ENCODE assay signal across 1 cellular context in the genomic region with DNA sequence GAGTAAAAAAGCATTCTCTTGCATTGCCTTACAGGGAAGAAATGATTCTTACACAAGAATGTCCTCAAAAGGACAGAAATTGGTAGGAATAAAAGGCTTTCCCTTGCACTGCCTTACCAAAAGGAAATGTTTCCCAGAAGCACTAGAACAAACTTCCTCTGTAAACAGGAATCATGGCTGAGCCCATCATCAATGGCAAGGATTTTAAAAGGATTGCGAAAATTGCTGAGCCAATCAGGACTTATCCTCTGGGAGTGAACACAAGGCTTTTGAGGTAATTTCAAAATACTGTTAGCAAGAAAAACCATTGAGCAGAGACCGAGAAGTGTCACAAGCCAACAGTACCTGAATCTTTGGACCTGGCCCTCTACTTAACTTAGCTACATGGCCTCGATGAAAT.
A peak's percentile ranks its signal among the peaks of the same experiment; 100 is the strongest.
TF ChIP-seq lines count a peak whose summit lies in the region.

No MANE protein-coding gene starts in this region.

TF ChIP-seq in HepG2, 621 proteins besides CTCF, POLR2A, EP300 and RAD21 (continued from another document and continues in another):
- TF ChIP-seq CEBPB (IDR thresholded peaks at IDR 0.05; ENCODE audit: borderline replicate concordance, low read depth, low read length) (peak; percentile 75; the same call in 1 of the 2 replicates), ELF3 (CRISPR knock-in tag; IDR thresholded peaks at IDR 0.05) (0 out of 2 replicates have a peak, but pooled peaks have one; percentile 36), SMAD3 (CRISPR knock-in tag; IDR thresholded peaks at IDR 0.05) (0 out of 2 replicates have a peak, but pooled peaks have one; percentile 24), KDM1A (CRISPR knock-in tag; IDR thresholded peaks at IDR 0.05) (0 out of 2 replicates have a peak, but pooled peaks have one; percentile 23), PHF20 (CRISPR knock-in tag; IDR thresholded peaks at IDR 0.05) (no peak), NFIC (IDR thresholded peaks at IDR 0.05; ENCODE audit: low read length) (no peak), JUNB (CRISPR knock-in tag; IDR thresholded peaks at IDR 0.05; ENCODE audit: borderline replicate concordance) (no peak), GATAD2A (CRISPR knock-in tag; IDR thresholded peaks at IDR 0.05) (peak; percentile 76), HDAC1 (CRISPR knock-in tag; IDR thresholded peaks at IDR 0.05) (peak; percentile 38; the same call in 1 of the 2 replicates), FOXA1 (IDR thresholded peaks at IDR 0.05) (no peak), FOXA1 (CRISPR knock-in tag; IDR thresholded peaks at IDR 0.05) (peak; percentile 62), TGIF2 (CRISPR knock-in tag; IDR thresholded peaks at IDR 0.05) (0 out of 2 replicates have a peak, but pooled peaks have one; percentile 44), SOX6 (IDR thresholded peaks at IDR 0.05) (no peak), SOX6 (CRISPR knock-in tag; IDR thresholded peaks at IDR 0.05) (peak; percentile 83), NFYC (CRISPR knock-in tag; IDR thresholded peaks at IDR 0.05) (peak; percentile 71), ARNT2 (CRISPR knock-in tag; IDR thresholded peaks at IDR 0.05; ENCODE audit: low read depth) (no peak), GABPA (IDR thresholded peaks at IDR 0.05; ENCODE audit: low read depth, low read length) (no peak), GABPA (CRISPR knock-in tag; IDR thresholded peaks at IDR 0.05; ENCODE audit: low read depth) (peak; percentile 26; the same call in 1 of the 2 replicates), ETV5 (CRISPR knock-in tag; IDR thresholded peaks at IDR 0.05; ENCODE audit: borderline replicate concordance) (peak; percentile 45; the same call in 1 of the 2 replicates), POGZ (CRISPR knock-in tag; IDR thresholded peaks at IDR 0.05) (peak; percentile 90), ZMYM4 (CRISPR knock-in tag; IDR thresholded peaks at IDR 0.05) (peak; percentile 95), ATRX (CRISPR knock-in tag; IDR thresholded peaks at IDR 0.05; ENCODE audit: borderline replicate concordance) (no peak), FOXO1 (CRISPR knock-in tag; IDR thresholded peaks at IDR 0.05) (peak; percentile 16; the same call in 1 of the 2 replicates), RARA (CRISPR knock-in tag; IDR thresholded peaks at IDR 0.05) (0 out of 2 replicates have a peak, but pooled peaks have one; percentile 10), GABPB1 (CRISPR knock-in tag; IDR thresholded peaks at IDR 0.05) (no peak; the same call in 1 of the 2 replicates), HNRNPUL1 (IDR thresholded peaks at IDR 0.05; ENCODE audit: low read depth, low read length) (no peak), NCOA2 (CRISPR knock-in tag; IDR thresholded peaks at IDR 0.05) (peak; percentile 56), FOXA3 (CRISPR knock-in tag; IDR thresholded peaks at IDR 0.05) (peak; percentile 73), CEBPG (CRISPR knock-in tag; IDR thresholded peaks at IDR 0.05) (peak; percentile 77), NFKB2 (CRISPR knock-in tag; IDR thresholded peaks at IDR 0.05; ENCODE audit: borderline replicate concordance) (no peak), CREM (IDR thresholded peaks at IDR 0.05) (no peak; the same call in 1 of the 2 replicates), CREM (CRISPR knock-in tag; IDR thresholded peaks at IDR 0.05) (no peak), TCF7 (IDR thresholded peaks at IDR 0.05; ENCODE audit: low read depth) (peak; percentile 51), WIZ (CRISPR knock-in tag; IDR thresholded peaks at IDR 0.05) (no peak), ZNF75D (CRISPR knock-in tag; IDR thresholded peaks at IDR 0.05; ENCODE audit: borderline replicate concordance) (no peak), FLYWCH1 (CRISPR knock-in tag; IDR thresholded peaks at IDR 0.05) (no peak), ZNF644 (CRISPR knock-in tag; IDR thresholded peaks at IDR 0.05; ENCODE audit: low read depth) (peak; percentile 90), NFYB (CRISPR knock-in tag; IDR thresholded peaks at IDR 0.05) (peak; percentile 63), SOX5 (CRISPR knock-in tag; IDR thresholded peaks at IDR 0.05; ENCODE audit: borderline replicate concordance) (peak; percentile 73; the same call in 1 of the 2 replicates), DR1 (CRISPR knock-in tag; IDR thresholded peaks at IDR 0.05) (no peak), ZNF274 (CRISPR knock-in tag; IDR thresholded peaks at IDR 0.05) (no peak), FOXP1 (IDR thresholded peaks at IDR 0.05) (no peak), FOXP1 (CRISPR knock-in tag; IDR thresholded peaks at IDR 0.05) (peak; percentile 45; the same call in 1 of the 2 replicates), SP5 (CRISPR knock-in tag; IDR thresholded peaks at IDR 0.05; ENCODE audit: borderline replicate concordance, low read depth) (no peak)
- TF ChIP-seq, protein P1, sequence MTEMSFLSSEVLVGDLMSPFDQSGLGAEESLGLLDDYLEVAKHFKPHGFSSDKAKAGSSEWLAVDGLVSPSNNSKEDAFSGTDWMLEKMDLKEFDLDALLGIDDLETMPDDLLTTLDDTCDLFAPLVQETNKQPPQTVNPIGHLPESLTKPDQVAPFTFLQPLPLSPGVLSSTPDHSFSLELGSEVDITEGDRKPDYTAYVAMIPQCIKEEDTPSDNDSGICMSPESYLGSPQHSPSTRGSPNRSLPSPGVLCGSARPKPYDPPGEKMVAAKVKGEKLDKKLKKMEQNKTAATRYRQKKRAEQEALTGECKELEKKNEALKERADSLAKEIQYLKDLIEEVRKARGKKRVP (CRISPR knock-in tag; IDR thresholded peaks at IDR 0.05) = 0 out of 4 replicates have a peak, but pooled peaks of 1 of the 2 experiments have one; percentile 23
- TF ChIP-seq, protein P2, sequence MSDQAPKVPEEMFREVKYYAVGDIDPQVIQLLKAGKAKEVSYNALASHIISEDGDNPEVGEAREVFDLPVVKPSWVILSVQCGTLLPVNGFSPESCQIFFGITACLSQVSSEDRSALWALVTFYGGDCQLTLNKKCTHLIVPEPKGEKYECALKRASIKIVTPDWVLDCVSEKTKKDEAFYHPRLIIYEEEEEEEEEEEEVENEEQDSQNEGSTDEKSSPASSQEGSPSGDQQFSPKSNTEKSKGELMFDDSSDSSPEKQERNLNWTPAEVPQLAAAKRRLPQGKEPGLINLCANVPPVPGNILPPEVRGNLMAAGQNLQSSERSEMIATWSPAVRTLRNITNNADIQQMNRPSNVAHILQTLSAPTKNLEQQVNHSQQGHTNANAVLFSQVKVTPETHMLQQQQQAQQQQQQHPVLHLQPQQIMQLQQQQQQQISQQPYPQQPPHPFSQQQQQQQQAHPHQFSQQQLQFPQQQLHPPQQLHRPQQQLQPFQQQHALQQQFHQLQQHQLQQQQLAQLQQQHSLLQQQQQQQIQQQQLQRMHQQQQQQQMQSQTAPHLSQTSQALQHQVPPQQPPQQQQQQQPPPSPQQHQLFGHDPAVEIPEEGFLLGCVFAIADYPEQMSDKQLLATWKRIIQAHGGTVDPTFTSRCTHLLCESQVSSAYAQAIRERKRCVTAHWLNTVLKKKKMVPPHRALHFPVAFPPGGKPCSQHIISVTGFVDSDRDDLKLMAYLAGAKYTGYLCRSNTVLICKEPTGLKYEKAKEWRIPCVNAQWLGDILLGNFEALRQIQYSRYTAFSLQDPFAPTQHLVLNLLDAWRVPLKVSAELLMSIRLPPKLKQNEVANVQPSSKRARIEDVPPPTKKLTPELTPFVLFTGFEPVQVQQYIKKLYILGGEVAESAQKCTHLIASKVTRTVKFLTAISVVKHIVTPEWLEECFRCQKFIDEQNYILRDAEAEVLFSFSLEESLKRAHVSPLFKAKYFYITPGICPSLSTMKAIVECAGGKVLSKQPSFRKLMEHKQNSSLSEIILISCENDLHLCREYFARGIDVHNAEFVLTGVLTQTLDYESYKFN (CRISPR knock-in tag; conservative IDR thresholded peaks at IDR 0.05) = 0 out of 2 replicates have a peak, but pooled peaks have one; percentile 21
- TF ChIP-seq, protein P3, sequence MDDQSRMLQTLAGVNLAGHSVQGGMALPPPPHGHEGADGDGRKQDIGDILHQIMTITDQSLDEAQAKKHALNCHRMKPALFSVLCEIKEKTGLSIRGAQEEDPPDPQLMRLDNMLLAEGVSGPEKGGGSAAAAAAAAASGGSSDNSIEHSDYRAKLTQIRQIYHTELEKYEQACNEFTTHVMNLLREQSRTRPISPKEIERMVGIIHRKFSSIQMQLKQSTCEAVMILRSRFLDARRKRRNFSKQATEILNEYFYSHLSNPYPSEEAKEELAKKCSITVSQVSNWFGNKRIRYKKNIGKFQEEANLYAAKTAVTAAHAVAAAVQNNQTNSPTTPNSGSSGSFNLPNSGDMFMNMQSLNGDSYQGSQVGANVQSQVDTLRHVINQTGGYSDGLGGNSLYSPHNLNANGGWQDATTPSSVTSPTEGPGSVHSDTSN (CRISPR knock-in tag; IDR thresholded peaks at IDR 0.05; ENCODE audit: borderline replicate concordance) = no peak
- TF ChIP-seq, protein P4, sequence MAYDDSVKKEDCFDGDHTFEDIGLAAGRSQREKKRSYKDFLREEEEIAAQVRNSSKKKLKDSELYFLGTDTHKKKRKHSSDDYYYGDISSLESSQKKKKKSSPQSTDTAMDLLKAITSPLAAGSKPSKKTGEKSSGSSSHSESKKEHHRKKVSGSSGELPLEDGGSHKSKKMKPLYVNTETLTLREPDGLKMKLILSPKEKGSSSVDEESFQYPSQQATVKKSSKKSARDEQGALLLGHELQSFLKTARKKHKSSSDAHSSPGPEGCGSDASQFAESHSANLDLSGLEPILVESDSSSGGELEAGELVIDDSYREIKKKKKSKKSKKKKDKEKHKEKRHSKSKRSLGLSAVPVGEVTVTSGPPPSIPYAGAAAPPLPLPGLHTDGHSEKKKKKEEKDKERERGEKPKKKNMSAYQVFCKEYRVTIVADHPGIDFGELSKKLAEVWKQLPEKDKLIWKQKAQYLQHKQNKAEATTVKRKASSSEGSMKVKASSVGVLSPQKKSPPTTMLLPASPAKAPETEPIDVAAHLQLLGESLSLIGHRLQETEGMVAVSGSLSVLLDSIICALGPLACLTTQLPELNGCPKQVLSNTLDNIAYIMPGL (CRISPR knock-in tag; IDR thresholded peaks at IDR 0.05; ENCODE audit: borderline replicate concordance in 1 of 2, low read depth in 1 of 2) = no peak
- TF ChIP-seq, protein P5, sequence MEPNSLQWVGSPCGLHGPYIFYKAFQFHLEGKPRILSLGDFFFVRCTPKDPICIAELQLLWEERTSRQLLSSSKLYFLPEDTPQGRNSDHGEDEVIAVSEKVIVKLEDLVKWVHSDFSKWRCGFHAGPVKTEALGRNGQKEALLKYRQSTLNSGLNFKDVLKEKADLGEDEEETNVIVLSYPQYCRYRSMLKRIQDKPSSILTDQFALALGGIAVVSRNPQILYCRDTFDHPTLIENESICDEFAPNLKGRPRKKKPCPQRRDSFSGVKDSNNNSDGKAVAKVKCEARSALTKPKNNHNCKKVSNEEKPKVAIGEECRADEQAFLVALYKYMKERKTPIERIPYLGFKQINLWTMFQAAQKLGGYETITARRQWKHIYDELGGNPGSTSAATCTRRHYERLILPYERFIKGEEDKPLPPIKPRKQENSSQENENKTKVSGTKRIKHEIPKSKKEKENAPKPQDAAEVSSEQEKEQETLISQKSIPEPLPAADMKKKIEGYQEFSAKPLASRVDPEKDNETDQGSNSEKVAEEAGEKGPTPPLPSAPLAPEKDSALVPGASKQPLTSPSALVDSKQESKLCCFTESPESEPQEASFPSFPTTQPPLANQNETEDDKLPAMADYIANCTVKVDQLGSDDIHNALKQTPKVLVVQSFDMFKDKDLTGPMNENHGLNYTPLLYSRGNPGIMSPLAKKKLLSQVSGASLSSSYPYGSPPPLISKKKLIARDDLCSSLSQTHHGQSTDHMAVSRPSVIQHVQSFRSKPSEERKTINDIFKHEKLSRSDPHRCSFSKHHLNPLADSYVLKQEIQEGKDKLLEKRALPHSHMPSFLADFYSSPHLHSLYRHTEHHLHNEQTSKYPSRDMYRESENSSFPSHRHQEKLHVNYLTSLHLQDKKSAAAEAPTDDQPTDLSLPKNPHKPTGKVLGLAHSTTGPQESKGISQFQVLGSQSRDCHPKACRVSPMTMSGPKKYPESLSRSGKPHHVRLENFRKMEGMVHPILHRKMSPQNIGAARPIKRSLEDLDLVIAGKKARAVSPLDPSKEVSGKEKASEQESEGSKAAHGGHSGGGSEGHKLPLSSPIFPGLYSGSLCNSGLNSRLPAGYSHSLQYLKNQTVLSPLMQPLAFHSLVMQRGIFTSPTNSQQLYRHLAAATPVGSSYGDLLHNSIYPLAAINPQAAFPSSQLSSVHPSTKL (CRISPR knock-in tag; IDR thresholded peaks at IDR 0.05) = peak; percentile 74
- TF ChIP-seq, protein P6, sequence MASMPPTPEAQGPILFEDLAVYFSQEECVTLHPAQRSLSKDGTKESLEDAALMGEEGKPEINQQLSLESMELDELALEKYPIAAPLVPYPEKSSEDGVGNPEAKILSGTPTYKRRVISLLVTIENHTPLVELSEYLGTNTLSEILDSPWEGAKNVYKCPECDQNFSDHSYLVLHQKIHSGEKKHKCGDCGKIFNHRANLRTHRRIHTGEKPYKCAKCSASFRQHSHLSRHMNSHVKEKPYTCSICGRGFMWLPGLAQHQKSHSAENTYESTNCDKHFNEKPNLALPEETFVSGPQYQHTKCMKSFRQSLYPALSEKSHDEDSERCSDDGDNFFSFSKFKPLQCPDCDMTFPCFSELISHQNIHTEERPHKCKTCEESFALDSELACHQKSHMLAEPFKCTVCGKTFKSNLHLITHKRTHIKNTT (CRISPR knock-in tag; IDR thresholded peaks at IDR 0.05) = no peak
- TF ChIP-seq, protein P7, sequence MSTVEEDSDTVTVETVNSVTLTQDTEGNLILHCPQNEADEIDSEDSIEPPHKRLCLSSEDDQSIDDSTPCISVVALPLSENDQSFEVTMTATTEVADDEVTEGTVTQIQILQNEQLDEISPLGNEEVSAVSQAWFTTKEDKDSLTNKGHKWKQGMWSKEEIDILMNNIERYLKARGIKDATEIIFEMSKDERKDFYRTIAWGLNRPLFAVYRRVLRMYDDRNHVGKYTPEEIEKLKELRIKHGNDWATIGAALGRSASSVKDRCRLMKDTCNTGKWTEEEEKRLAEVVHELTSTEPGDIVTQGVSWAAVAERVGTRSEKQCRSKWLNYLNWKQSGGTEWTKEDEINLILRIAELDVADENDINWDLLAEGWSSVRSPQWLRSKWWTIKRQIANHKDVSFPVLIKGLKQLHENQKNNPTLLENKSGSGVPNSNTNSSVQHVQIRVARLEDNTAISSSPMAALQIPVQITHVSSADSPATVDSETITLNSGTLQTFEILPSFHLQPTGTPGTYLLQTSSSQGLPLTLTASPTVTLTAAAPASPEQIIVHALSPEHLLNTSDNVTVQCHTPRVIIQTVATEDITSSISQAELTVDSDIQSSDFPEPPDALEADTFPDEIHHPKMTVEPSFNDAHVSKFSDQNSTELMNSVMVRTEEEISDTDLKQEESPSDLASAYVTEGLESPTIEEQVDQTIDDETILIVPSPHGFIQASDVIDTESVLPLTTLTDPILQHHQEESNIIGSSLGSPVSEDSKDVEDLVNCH (CRISPR knock-in tag; IDR thresholded peaks at IDR 0.05) = no peak
- TF ChIP-seq, protein P8, sequence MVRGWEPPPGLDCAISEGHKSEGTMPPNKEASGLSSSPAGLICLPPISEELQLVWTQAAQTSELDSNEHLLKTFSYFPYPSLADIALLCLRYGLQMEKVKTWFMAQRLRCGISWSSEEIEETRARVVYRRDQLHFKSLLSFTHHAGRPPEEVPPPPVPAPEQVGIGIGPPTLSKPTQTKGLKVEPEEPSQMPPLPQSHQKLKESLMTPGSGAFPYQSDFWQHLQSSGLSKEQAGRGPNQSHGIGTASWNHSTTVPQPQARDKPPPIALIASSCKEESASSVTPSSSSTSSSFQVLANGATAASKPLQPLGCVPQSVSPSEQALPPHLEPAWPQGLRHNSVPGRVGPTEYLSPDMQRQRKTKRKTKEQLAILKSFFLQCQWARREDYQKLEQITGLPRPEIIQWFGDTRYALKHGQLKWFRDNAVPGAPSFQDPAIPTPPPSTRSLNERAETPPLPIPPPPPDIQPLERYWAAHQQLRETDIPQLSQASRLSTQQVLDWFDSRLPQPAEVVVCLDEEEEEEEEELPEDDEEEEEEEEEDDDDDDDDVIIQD (CRISPR knock-in tag; IDR thresholded peaks at IDR 0.05; ENCODE audit: low read depth) = peak; percentile 97; the same call in 1 of the 2 replicates
